In genomic region chr5:143205386-143205785, GRCh38 we compare ENCODE assay signal across 15 cellular contexts.
A peak's percentile ranks its signal among the peaks of the same experiment; 100 is the strongest.
DNase-seq lines count a peak whose midpoint lies in the region; ATAC-seq and TF ChIP-seq lines count a peak whose summit lies in the region.
"Had no signal": no experiment of that assay in that cellular context is flagged by ENCODE, and none has a peak within 500 bp of the region (broad histone marks: within the 10 kb centered on the region; RNA-seq: fewer than 3 reads in every experiment).

No MANE protein-coding gene starts in this region.

- no peak overlapping the region for H4K8ac ChIP-seq in trophoblast cell (ENCODE audit: low read depth, low read length)

- H4K12ac ChIP-seq in trophoblast cell (ENCODE audit: low read depth, low read length): no peak overlapping the region

- no peak overlapping the region for H3K9ac ChIP-seq in trophoblast cell (ENCODE audit: low read length)

- no peak overlapping the region for H2BK120ac ChIP-seq in trophoblast cell (ENCODE audit: insufficient read depth, low read length, poor library complexity)

- peaks cover 12% of the 10 kb centered on the region for H3K9me3 ChIP-seq in MG63
- no peaks in the 10 kb centered on the region for H3K9me3 ChIP-seq in trophoblast cell (ENCODE audit: insufficient read depth, low read depth, low read length)
- H3K9me3 ChIP-seq: lower lobe of right lung had no signal

- H3K4ac ChIP-seq in trophoblast cell (ENCODE audit: low read depth, low read length): no peak overlapping the region

- no peak overlapping the region for H3K27ac ChIP-seq in trophoblast cell (ENCODE audit: low read depth, low read length)
- peak overlapping the region in 1 of 2 donors; percentile 42 for H3K27ac ChIP-seq in coronary artery
- H3K27ac ChIP-seq: lower lobe of right lung, stomach had no signal

- H3K27me3 ChIP-seq in MG63 (no peaks in the 10 kb centered on the region), trophoblast cell (ENCODE audit: insufficient read depth, low read length) (no peaks in the 10 kb centered on the region)
- H3K27me3 ChIP-seq: stomach had no signal

- H2AK5ac ChIP-seq in trophoblast cell (ENCODE audit: low read length): no peak overlapping the region

- no peak overlapping the region for H2BK12ac ChIP-seq in trophoblast cell (ENCODE audit: low read length)

- DNase-seq in EL: peak; percentile 94
- peak; percentile 94 for DNase-seq in MG63
- peak; percentile 83 for DNase-seq in dermis blood vessel endothelial cell
- peak; percentile 58 to 66 for DNase-seq in trophoblast cell
- no peak for DNase-seq in activated naive CD4-positive, alpha-beta T cell treated with anti-CD3 and anti-CD28 coated beads, Interleukin-2, amount 50 U/mL, for 72 hours (ENCODE audit: low spot score in 2 of 2)
- no peak for DNase-seq in coronary artery (ENCODE audit: low spot score)
- no peak for DNase-seq in NCI-H1048 (lab: John Stamatoyannopoulos, UW)
- no peak for DNase-seq in stimulated activated CD4-positive, alpha-beta T cell treated with anti-CD3 and anti-CD28 coated beads, Interleukin-2, amount 100 ng/mL, for 48 hours
- DNase-seq: activated B cell treated with CpG ODN at 0.5 μM for 24 hours; activated naive CD4-positive, alpha-beta T cell; lower lobe of right lung; NCI-H1436 treated with DMSO at 0.1 percent for 48 hours; OCI-M1; small intestine; stomach had no signal

- H3K36me3 Mint-ChIP-seq in activated naive CD4-positive, alpha-beta T cell treated with anti-CD3 and anti-CD28 coated beads, Interleukin-2, amount 50 U/mL, for 72 hours: peaks cover 11 to 21% of the 10 kb centered on the region in 2 donors

- no peak for ATAC-seq in activated naive CD4-positive, alpha-beta T cell treated with anti-CD3 and anti-CD28 coated beads, Interleukin-2, amount 50 U/mL, for 72 hours
- ATAC-seq: lower lobe of right lung had no signal

- H3K18ac ChIP-seq in trophoblast cell (ENCODE audit: low read length): no peak overlapping the region

- H3K4me1 ChIP-seq in trophoblast cell (ENCODE audit: control insufficient read depth in 1 of 2, insufficient read depth in 2 of 2, low read length in 2 of 2): no peaks in the 10 kb centered on the region

- no CpG with 5 or more reads among the region's 3 CpGs for WGBS in trophoblast cell (ENCODE audit: extremely low coverage, insufficient coverage, insufficient read length)

- H3K79me2 ChIP-seq in trophoblast cell (ENCODE audit: control insufficient read depth, insufficient read depth, low read length, poor library complexity): no peaks in the 10 kb centered on the region

- peaks cover 0 to 6% of the 10 kb centered on the region in 2 donors for H3K9me3 Mint-ChIP-seq in activated naive CD4-positive, alpha-beta T cell treated with anti-CD3 and anti-CD28 coated beads, Interleukin-2, amount 50 U/mL, for 72 hours
- H3K9me3 Mint-ChIP-seq: activated B cell treated with CpG ODN at 0.5 μM for 24 hours had no signal

- no peak overlapping the region for H4K91ac ChIP-seq in trophoblast cell (ENCODE audit: low read depth, low read length)

- H3K27ac Mint-ChIP-seq in activated naive CD4-positive, alpha-beta T cell treated with anti-CD3 and anti-CD28 coated beads, Interleukin-2, amount 50 U/mL, for 72 hours: no peak overlapping the region
- H3K27ac Mint-ChIP-seq: activated B cell treated with CpG ODN at 0.5 μM for 24 hours had no signal

- no peak overlapping the region for H3K23ac ChIP-seq in trophoblast cell (ENCODE audit: low read length)

- no peak overlapping the region for H2BK5ac ChIP-seq in trophoblast cell (ENCODE audit: low read depth, low read length, poor library complexity)

- H2AFZ ChIP-seq in trophoblast cell (ENCODE audit: insufficient read depth, low read length, poor library complexity): no peak overlapping the region

- H3K36me3 ChIP-seq in MG63: no peaks in the 10 kb centered on the region
- no peaks in the 10 kb centered on the region for H3K36me3 ChIP-seq in trophoblast cell (ENCODE audit: control insufficient read depth in 1 of 2, insufficient read depth in 2 of 2, low read length in 2 of 2)
- H3K36me3 ChIP-seq: lower lobe of right lung had no signal

- no peaks in the 10 kb centered on the region for H3K79me1 ChIP-seq in trophoblast cell (ENCODE audit: low read length)

- no peak for TF ChIP-seq CTCF in coronary artery (IDR thresholded peaks at IDR 0.05)

- no peak overlapping the region for H3K14ac ChIP-seq in trophoblast cell (ENCODE audit: low read length)

- H3K4me3 ChIP-seq in MG63 (no peak overlapping the region), trophoblast cell (ENCODE audit: low read depth, low read length) (no peak overlapping the region), coronary artery (no peak overlapping the region)
- H3K4me3 ChIP-seq: lower lobe of right lung, stomach had no signal

- no peak overlapping the region for H3K4me2 ChIP-seq in trophoblast cell (ENCODE audit: low read length)

Comparison
In these comparisons a context has a peak if more than half of its experiments do, and no peak if none do; other contexts are left out.
1. DNase-seq: peak in EL (single experiment), MG63 (single experiment), dermis blood vessel endothelial cell (single experiment) and trophoblast cell (2 of 2); none in activated naive CD4-positive, alpha-beta T cell treated with anti-CD3 and anti-CD28 coated beads, Interleukin-2, amount 50 U/mL, for 72 hours (0 of 2), coronary artery (single experiment), NCI-H1048 (single experiment) and stimulated activated CD4-positive, alpha-beta T cell treated with anti-CD3 and anti-CD28 coated beads, Interleukin-2, amount 100 ng/mL, for 48 hours (0 of 2).